In the genomic region with DNA sequence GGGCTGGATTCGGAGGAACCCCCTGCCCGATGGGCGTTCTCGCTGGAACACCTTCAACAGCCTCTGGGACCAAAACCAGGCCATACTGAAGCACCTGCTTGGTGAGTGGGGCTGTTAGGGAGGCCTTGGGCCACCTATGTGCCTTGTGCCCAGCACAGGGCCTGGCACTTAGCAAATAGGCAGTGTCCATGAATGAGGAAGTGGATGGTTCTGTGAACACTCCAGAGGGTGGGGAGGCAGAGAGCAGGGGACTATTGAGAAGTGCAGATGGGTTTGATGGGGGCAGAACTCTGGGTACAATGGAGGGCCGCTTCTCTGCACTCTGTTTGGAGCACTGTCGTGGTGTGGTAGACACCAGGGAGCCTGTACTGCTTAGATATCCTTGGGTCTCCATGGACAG, we compare ENCODE assay signal across 1 cellular context.
TF ChIP-seq lines count a peak whose summit lies in the region.

No MANE protein-coding gene starts in this region.

TF ChIP-seq in HepG2, 621 proteins besides CTCF, POLR2A, EP300 and RAD21:
- no peak for TF ChIP-seq ZNF792 (CRISPR knock-in tag; IDR thresholded peaks at IDR 0.05)
- TF ChIP-seq, protein P1, sequence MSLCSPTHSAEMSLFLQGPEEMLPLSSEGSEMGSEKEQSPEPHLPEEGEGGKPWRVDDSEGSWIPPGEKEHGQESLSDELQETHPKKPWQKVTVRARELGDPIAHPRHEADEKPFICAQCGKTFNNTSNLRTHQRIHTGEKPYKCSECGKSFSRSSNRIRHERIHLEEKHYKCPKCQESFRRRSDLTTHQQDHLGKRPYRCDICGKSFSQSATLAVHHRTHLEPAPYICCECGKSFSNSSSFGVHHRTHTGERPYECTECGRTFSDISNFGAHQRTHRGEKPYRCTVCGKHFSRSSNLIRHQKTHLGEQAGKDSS (CRISPR knock-in tag; IDR thresholded peaks at IDR 0.05; ENCODE audit: borderline replicate concordance, low read depth) = no peak
- TF ChIP-seq, protein P2, sequence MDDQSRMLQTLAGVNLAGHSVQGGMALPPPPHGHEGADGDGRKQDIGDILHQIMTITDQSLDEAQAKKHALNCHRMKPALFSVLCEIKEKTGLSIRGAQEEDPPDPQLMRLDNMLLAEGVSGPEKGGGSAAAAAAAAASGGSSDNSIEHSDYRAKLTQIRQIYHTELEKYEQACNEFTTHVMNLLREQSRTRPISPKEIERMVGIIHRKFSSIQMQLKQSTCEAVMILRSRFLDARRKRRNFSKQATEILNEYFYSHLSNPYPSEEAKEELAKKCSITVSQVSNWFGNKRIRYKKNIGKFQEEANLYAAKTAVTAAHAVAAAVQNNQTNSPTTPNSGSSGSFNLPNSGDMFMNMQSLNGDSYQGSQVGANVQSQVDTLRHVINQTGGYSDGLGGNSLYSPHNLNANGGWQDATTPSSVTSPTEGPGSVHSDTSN (CRISPR knock-in tag; IDR thresholded peaks at IDR 0.05; ENCODE audit: borderline replicate concordance) = no peak
- TF ChIP-seq ZNF510 (CRISPR knock-in tag; IDR thresholded peaks at IDR 0.05; ENCODE audit: low read depth) = no peak
- TF ChIP-seq NCOA1 (CRISPR knock-in tag; IDR thresholded peaks at IDR 0.05) = no peak
- no peak for TF ChIP-seq ZNF616 (CRISPR knock-in tag; IDR thresholded peaks at IDR 0.05; ENCODE audit: low read depth)
- TF ChIP-seq, protein P3, sequence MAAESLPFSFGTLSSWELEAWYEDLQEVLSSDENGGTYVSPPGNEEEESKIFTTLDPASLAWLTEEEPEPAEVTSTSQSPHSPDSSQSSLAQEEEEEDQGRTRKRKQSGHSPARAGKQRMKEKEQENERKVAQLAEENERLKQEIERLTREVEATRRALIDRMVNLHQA (CRISPR knock-in tag; IDR thresholded peaks at IDR 0.05) = no peak
- TF ChIP-seq, protein P4, sequence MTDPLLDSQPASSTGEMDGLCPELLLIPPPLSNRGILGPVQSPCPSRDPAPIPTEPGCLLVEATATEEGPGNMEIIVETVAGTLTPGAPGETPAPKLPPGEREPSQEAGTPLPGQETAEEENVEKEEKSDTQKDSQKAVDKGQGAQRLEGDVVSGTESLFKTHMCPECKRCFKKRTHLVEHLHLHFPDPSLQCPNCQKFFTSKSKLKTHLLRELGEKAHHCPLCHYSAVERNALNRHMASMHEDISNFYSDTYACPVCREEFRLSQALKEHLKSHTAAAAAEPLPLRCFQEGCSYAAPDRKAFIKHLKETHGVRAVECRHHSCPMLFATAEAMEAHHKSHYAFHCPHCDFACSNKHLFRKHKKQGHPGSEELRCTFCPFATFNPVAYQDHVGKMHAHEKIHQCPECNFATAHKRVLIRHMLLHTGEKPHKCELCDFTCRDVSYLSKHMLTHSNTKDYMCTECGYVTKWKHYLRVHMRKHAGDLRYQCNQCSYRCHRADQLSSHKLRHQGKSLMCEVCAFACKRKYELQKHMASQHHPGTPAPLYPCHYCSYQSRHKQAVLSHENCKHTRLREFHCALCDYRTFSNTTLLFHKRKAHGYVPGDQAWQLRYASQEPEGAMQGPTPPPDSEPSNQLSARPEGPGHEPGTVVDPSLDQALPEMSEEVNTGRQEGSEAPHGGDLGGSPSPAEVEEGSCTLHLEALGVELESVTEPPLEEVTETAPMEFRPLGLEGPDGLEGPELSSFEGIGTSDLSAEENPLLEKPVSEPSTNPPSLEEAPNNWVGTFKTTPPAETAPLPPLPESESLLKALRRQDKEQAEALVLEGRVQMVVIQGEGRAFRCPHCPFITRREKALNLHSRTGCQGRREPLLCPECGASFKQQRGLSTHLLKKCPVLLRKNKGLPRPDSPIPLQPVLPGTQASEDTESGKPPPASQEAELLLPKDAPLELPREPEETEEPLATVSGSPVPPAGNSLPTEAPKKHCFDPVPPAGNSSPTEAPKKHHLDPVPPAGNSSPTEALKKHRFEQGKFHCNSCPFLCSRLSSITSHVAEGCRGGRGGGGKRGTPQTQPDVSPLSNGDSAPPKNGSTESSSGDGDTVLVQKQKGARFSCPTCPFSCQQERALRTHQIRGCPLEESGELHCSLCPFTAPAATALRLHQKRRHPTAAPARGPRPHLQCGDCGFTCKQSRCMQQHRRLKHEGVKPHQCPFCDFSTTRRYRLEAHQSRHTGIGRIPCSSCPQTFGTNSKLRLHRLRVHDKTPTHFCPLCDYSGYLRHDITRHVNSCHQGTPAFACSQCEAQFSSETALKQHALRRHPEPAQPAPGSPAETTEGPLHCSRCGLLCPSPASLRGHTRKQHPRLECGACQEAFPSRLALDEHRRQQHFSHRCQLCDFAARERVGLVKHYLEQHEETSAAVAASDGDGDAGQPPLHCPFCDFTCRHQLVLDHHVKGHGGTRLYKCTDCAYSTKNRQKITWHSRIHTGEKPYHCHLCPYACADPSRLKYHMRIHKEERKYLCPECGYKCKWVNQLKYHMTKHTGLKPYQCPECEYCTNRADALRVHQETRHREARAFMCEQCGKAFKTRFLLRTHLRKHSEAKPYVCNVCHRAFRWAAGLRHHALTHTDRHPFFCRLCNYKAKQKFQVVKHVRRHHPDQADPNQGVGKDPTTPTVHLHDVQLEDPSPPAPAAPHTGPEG (CRISPR knock-in tag; IDR thresholded peaks at IDR 0.05) = no peak
- no peak for TF ChIP-seq PHF5A (CRISPR knock-in tag; IDR thresholded peaks at IDR 0.05; ENCODE audit: low read depth, unreplicated experiment)
- TF ChIP-seq, protein P5, sequence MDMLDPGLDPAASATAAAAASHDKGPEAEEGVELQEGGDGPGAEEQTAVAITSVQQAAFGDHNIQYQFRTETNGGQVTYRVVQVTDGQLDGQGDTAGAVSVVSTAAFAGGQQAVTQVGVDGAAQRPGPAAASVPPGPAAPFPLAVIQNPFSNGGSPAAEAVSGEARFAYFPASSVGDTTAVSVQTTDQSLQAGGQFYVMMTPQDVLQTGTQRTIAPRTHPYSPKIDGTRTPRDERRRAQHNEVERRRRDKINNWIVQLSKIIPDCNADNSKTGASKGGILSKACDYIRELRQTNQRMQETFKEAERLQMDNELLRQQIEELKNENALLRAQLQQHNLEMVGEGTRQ (IDR thresholded peaks at IDR 0.05; ENCODE audit: low read depth, low read length) = no peak
- TF ChIP-seq, protein P5 (CRISPR knock-in tag; IDR thresholded peaks at IDR 0.05; ENCODE audit: borderline replicate concordance) = no peak
- TF ChIP-seq MIXL1 (CRISPR knock-in tag; IDR thresholded peaks at IDR 0.05) = no peak
- no peak for TF ChIP-seq SALL2 (CRISPR knock-in tag; IDR thresholded peaks at IDR 0.05)
- TF ChIP-seq ATAD3A (CRISPR knock-in tag; IDR thresholded peaks at IDR 0.05) = no peak
- no peak for TF ChIP-seq CAMTA2 (CRISPR knock-in tag; IDR thresholded peaks at IDR 0.05; ENCODE audit: borderline replicate concordance)
- no peak for TF ChIP-seq MATR3 (CRISPR knock-in tag; IDR thresholded peaks at IDR 0.05)
- TF ChIP-seq, protein P6, sequence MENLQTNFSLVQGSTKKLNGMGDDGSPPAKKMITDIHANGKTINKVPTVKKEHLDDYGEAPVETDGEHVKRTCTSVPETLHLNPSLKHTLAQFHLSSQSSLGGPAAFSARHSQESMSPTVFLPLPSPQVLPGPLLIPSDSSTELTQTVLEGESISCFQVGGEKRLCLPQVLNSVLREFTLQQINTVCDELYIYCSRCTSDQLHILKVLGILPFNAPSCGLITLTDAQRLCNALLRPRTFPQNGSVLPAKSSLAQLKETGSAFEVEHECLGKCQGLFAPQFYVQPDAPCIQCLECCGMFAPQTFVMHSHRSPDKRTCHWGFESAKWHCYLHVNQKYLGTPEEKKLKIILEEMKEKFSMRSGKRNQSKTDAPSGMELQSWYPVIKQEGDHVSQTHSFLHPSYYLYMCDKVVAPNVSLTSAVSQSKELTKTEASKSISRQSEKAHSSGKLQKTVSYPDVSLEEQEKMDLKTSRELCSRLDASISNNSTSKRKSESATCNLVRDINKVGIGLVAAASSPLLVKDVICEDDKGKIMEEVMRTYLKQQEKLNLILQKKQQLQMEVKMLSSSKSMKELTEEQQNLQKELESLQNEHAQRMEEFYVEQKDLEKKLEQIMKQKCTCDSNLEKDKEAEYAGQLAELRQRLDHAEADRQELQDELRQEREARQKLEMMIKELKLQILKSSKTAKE (CRISPR knock-in tag; IDR thresholded peaks at IDR 0.05; ENCODE audit: borderline replicate concordance) = no peak
- TF ChIP-seq, protein P7, sequence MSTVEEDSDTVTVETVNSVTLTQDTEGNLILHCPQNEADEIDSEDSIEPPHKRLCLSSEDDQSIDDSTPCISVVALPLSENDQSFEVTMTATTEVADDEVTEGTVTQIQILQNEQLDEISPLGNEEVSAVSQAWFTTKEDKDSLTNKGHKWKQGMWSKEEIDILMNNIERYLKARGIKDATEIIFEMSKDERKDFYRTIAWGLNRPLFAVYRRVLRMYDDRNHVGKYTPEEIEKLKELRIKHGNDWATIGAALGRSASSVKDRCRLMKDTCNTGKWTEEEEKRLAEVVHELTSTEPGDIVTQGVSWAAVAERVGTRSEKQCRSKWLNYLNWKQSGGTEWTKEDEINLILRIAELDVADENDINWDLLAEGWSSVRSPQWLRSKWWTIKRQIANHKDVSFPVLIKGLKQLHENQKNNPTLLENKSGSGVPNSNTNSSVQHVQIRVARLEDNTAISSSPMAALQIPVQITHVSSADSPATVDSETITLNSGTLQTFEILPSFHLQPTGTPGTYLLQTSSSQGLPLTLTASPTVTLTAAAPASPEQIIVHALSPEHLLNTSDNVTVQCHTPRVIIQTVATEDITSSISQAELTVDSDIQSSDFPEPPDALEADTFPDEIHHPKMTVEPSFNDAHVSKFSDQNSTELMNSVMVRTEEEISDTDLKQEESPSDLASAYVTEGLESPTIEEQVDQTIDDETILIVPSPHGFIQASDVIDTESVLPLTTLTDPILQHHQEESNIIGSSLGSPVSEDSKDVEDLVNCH (CRISPR knock-in tag; IDR thresholded peaks at IDR 0.05) = no peak
- TF ChIP-seq PPARG (CRISPR knock-in tag; conservative IDR thresholded peaks at IDR 0.05) = no peak
- no peak for TF ChIP-seq ZSCAN12 (CRISPR knock-in tag; IDR thresholded peaks at IDR 0.05)
